8 cellular contexts compared by ENCODE assay signal in the genomic region with DNA sequence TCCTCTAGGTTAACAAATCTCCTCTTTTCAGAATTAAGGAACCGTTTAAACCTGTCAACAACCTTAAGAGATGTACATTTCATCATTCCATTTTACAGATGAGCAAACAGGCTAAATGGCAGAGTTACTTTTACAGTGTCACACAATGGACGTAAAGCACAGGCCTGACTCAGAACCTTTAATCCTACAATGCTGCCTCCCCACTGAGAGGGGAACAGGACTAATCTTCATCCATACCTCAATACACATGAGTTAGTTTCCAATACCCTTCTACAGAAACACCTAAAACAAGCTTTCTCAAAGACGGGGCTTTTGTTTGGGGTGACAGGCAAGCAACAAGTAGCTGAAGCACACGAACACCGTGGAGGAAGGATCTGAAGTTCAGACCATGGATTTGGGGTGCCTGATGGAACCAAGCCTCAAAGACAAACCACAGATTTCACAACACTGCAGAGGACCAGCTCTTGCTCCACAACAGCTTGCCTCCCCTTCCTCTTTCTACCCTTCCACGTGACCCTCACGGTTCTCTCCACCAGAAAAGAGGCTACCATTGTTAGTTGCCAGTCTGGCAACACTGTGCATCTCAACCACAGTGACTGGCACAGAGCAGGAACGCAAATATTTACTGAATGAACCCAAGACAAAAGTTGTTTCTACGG.
DNase-seq lines count a peak whose midpoint lies in the region; ATAC-seq and TF ChIP-seq lines count a peak whose summit lies in the region.

No MANE protein-coding gene starts in this region.

- ATAC-seq in HG02571 (IDR thresholded peaks at IDR 0.05; ENCODE audit: unreplicated experiment) (no peak), GM19023 (IDR thresholded peaks at IDR 0.05; ENCODE audit: unreplicated experiment) (no peak)

- no peak for TF ChIP-seq CTCF in NB4 (IDR thresholded peaks at IDR 0.05; ENCODE audit: low read depth, low read length)

- DNase-seq in CD1c-positive myeloid dendritic cell (ENCODE audit: extremely low spot score) = peak; percentile 89
- peak; percentile 98 for DNase-seq in NB4 (ENCODE audit: low read depth)
- DNase-seq in cerebellar cortex (ENCODE audit: low spot score) = peak; percentile 57
- DNase-seq in midbrain (lab: John Stamatoyannopoulos, UW) = peak; percentile 90
- no peak for DNase-seq in NCI-H748 treated with DMSO at 0.1 percent for 48 hours (lab: John Stamatoyannopoulos, UW)
- no peak for DNase-seq in activated effector memory CD4-positive, alpha-beta T cell treated with anti-CD3 and anti-CD28 coated beads, Interleukin-2, amount 50 U/mL, for 16 hours

- peak overlapping the region; percentile 64 for H3K4me3 ChIP-seq in NB4 (ENCODE audit: low read depth, low read length)

- TF ChIP-seq POLR2A in NB4 (IDR thresholded peaks at IDR 0.05; ENCODE audit: extremely low read depth, insufficient read length) = no peak

Comparison
In these comparisons a context has a peak if more than half of its experiments do, and no peak if none do; other contexts are left out.
1. DNase-seq: peak in CD1c-positive myeloid dendritic cell (single experiment), NB4 (single experiment), cerebellar cortex (single experiment) and midbrain (single experiment); none in NCI-H748 treated with DMSO at 0.1 percent for 48 hours (single experiment) and activated effector memory CD4-positive, alpha-beta T cell treated with anti-CD3 and anti-CD28 coated beads, Interleukin-2, amount 50 U/mL, for 16 hours (single experiment).